7 cellular contexts compared by ENCODE assay signal in genomic region chr5:141476132-141476909, GRCh38. TPM values are rescaled to one million over a fixed set of nuclear protein-coding genes. Genes with fewer than 3 reads are reported as not detected.
A peak's percentile ranks its signal among the peaks of the same experiment; 100 is the strongest.
DNase-seq lines count a peak whose midpoint lies in the region; ATAC-seq and TF ChIP-seq lines count a peak whose summit lies in the region.

No MANE protein-coding gene starts in this region.

- H3K4me1 ChIP-seq in cardiac muscle cell (ENCODE audit: low read depth) = no peaks in the 10 kb centered on the region

- no peaks in the 10 kb centered on the region for H3K9me3 Mint-ChIP-seq in activated naive CD8-positive, alpha-beta T cell (ENCODE audit: low read depth)

- H3K27me3 ChIP-seq in cardiac muscle cell = no peaks in the 10 kb centered on the region

- H3K36me3 ChIP-seq in cardiac muscle cell = no peaks in the 10 kb centered on the region

- no peaks in the 10 kb centered on the region for H3K36me3 Mint-ChIP-seq in activated naive CD8-positive, alpha-beta T cell

- peak; percentile 80 for DNase-seq in M059J (ENCODE audit: low read depth)
- peak; percentile 31 to 82 for DNase-seq in cardiac muscle cell (ENCODE audit: low read depth in 1 of 2, low spot score in 1 of 2)
- peak; percentile 92 for DNase-seq in posterior vena cava (ENCODE audit: low spot score)
- no peak for DNase-seq in NCI-H1048 (lab: John Stamatoyannopoulos, UW)

- H3K27ac Mint-ChIP-seq in activated naive CD8-positive, alpha-beta T cell = no peak overlapping the region

- peaks cover 42% of the 10 kb centered on the region for H3K27me3 Mint-ChIP-seq in activated naive CD8-positive, alpha-beta T cell

- peak; percentile 12 for ATAC-seq in GM21825 (IDR thresholded peaks at IDR 0.05; ENCODE audit: unreplicated experiment)

- intact Hi-C loops in posterior vena cava (cut with DNase I) = loop anchor here in 1 of 2 donors (5.0 kb wide), 1 partner anchor 36 kb away; no protein-coding TSS in a partner anchor

- H3K4me3 ChIP-seq in GM08714 (ENCODE audit: low read length) (peak overlapping the region; percentile 45; the same call in 1 of the 2 replicates), cardiac muscle cell (peak overlapping the region; percentile 25)

- TF ChIP-seq CTCF in cardiac muscle cell (IDR thresholded peaks at IDR 0.05; ENCODE audit: low read depth, low read length) = no peak

- H3K4me3 Mint-ChIP-seq in activated naive CD8-positive, alpha-beta T cell = peak overlapping the region; percentile 94

- H3K9me3 ChIP-seq in cardiac muscle cell (ENCODE audit: low read depth) = no peaks in the 10 kb centered on the region

- peaks cover 25% of the 10 kb centered on the region for H3K4me1 Mint-ChIP-seq in activated naive CD8-positive, alpha-beta T cell (ENCODE audit: low read depth)

- H3K27ac ChIP-seq in cardiac muscle cell = no peak overlapping the region

RNA-seq across cellular contexts. Expression of gene PCDHGC3, which starts 0.6 kb away (rescaled TPM):
- 41.3 and 88.4 TPM in 2 replicates for total RNA-seq in M059J (2014; rRNA removed; shearing (Covaris generic))
- total RNA-seq in cardiac muscle cell = 23.6 and 29.9 TPM in 2 replicates
- polyA plus RNA-seq in cardiac muscle cell = 23.0 and 29.8 TPM in 2 replicates
- total RNA-seq in posterior vena cava = 10 to 100 TPM; 71.1 to 90.6 TPM

RNA-seq across cellular contexts. Expression of gene PCDHGC4, which starts 8.5 kb away (rescaled TPM):
- 0.25 and 0.69 TPM in 2 replicates for total RNA-seq in M059J (2014; rRNA removed; shearing (Covaris generic))
- total RNA-seq in cardiac muscle cell (1.1 and 7.9 TPM in 2 replicates), posterior vena cava (1 to 10 TPM; 2.0 to 2.9 TPM)
- polyA plus RNA-seq in cardiac muscle cell = 0.84 and 2.9 TPM in 2 replicates

RNA-seq across cellular contexts. Expression of gene PCDHGC5, which starts 12.6 kb away (rescaled TPM):
- total RNA-seq in M059J (2014; rRNA removed; shearing (Covaris generic)) = 2.0 and 2.2 TPM in 2 replicates
- total RNA-seq in cardiac muscle cell (0.74 and 2.2 TPM in 2 replicates), posterior vena cava (1 to 10 TPM; 2.3 to 2.6 TPM)
- not detected in 2 replicates for polyA plus RNA-seq in cardiac muscle cell

RNA-seq across cellular contexts. Expression of gene PCDHGA12, which starts 46.0 kb away (rescaled TPM):
- total RNA-seq in M059J (2014; rRNA removed; shearing (Covaris generic)) = 0.39 TPM in 1 of 2 replicates, not detected in the other
- total RNA-seq in cardiac muscle cell (1.7 and 6.1 TPM in 2 replicates), posterior vena cava (10 to 100 TPM in 1 of 2 donors, 1 to 10 TPM in 1; 5.2 to 11.6 TPM)
- polyA plus RNA-seq in cardiac muscle cell = 0.45 and 0.52 TPM in 2 replicates

RNA-seq across cellular contexts. Expression of gene PCDHGA11, which starts 55.5 kb away (rescaled TPM):
- total RNA-seq in M059J (2014; rRNA removed; shearing (Covaris generic)) = 0.05 TPM in 1 of 2 replicates, not detected in the other
- 3.6 and 5.0 TPM in 2 replicates for total RNA-seq in cardiac muscle cell
- polyA plus RNA-seq in cardiac muscle cell = 0.64 and 1.7 TPM in 2 replicates
- 1 to 10 TPM; 4.6 to 4.8 TPM for total RNA-seq in posterior vena cava
